33 cellular contexts compared by ENCODE assay signal in the genomic region with DNA sequence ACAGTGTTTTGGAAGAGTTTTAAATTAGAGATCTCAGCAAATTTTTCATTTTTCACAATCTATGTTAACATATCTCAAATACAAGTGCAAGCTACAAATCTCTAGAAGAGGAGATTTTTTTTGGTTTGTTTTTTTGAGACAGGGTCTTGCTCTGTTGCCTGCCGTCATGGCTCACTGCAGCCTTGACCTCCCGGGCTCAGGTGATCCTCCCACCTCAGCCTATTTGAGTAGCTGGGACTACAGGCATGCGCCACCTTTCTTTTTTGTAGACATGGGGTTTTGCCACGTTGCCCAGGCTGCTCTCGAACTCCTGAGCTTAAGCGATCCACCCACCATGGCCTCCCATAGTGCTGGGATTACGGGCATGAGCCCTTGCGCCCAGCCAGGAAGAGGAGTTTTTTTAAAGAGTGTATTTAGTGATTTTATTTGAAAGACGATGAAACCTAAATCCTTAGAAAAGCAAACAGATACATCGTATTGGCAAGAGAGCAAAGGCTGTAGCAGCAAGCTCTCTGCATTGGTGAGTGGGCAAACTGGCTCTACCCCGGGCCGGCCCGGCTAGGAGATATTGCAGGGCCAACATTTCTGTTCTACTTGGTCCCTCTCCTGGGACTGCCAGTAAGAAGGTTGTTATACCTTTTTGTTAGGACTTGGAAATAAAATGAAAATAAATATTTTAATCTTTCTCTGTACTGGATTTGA.
"Had no signal": no experiment of that assay in that cellular context is flagged by ENCODE, and none has a peak within 500 bp of the region (broad histone marks: within the 10 kb centered on the region; RNA-seq: fewer than 3 reads in every experiment).

No MANE protein-coding gene starts in this region.

- H3K9me3 ChIP-seq: adrenal gland, Peyer's patch had no signal

- H3K27ac ChIP-seq: adrenal gland, Peyer's patch had no signal

- H3K4me1 Mint-ChIP-seq: activated CD4-positive, alpha-beta T cell treated with anti-CD3 and anti-CD28 coated beads for 36 hours; activated CD4-positive, alpha-beta T cell treated with anti-CD3 and anti-CD28 coated beads, Interleukin-2, amount 10 ng/mL, durations not matched to agents 7 days and 5 days; activated T-helper 17 cell treated with anti-CD3 and anti-CD28 coated beads, Interleukin-2, amount 50 U/mL, for 72 hours had no signal

- H3K27me3 Mint-ChIP-seq: activated CD4-positive, alpha-beta T cell treated with anti-CD3 and anti-CD28 coated beads for 36 hours; activated CD4-positive, alpha-beta T cell treated with anti-CD3 and anti-CD28 coated beads, Interleukin-2, amount 10 ng/mL, durations not matched to agents 7 days and 5 days; activated T-helper 17 cell treated with anti-CD3 and anti-CD28 coated beads, Interleukin-2, amount 50 U/mL, for 72 hours; brain had no signal

- H3K27ac Mint-ChIP-seq: activated CD4-positive, alpha-beta T cell treated with anti-CD3 and anti-CD28 coated beads for 36 hours; activated CD4-positive, alpha-beta T cell treated with anti-CD3 and anti-CD28 coated beads, Interleukin-2, amount 10 ng/mL, durations not matched to agents 7 days and 5 days; activated CD8-positive, alpha-beta T cell treated with anti-CD3 and anti-CD28 coated beads, Interleukin-2, amount 10 ng/mL, durations not matched to agents 7 days and 5 days; activated naive CD4-positive, alpha-beta T cell treated with anti-CD3 and anti-CD28 coated beads, Interleukin-2, amount 50 U/mL, for 72 hours; activated T-cell treated with anti-CD3 and anti-CD28 coated beads, Interleukin-2, amount 50 U/mL, for 72 hours; activated T-helper 17 cell treated with anti-CD3 and anti-CD28 coated beads, Interleukin-2, amount 50 U/mL, for 72 hours had no signal

- H3K36me3 ChIP-seq: adrenal gland had no signal

- ATAC-seq: activated CD4-positive, alpha-beta T cell treated with anti-CD3 and anti-CD28 coated beads for 36 hours; activated CD4-positive, CD25-positive, alpha-beta regulatory T cell treated with anti-CD3 and anti-CD28 coated beads, Interleukin-2, amount 50 U/mL, for 24 hours; activated CD8-positive, alpha-beta T cell treated with anti-CD3 and anti-CD28 coated beads, Interleukin-2, amount 10 ng/mL, durations not matched to agents 7 days and 5 days; activated naive CD4-positive, alpha-beta T cell treated with anti-CD3 and anti-CD28 coated beads, Interleukin-2, amount 50 U/mL, for 72 hours; activated T-cell treated with anti-CD3 and anti-CD28 coated beads, Interleukin-2, amount 50 U/mL, for 72 hours; activated T-helper 17 cell treated with anti-CD3 and anti-CD28 coated beads, Interleukin-2, amount 50 U/mL, for 72 hours; K562 had no signal

- H3K4me3 ChIP-seq: adrenal gland, K562, Peyer's patch had no signal

- H3K27me3 ChIP-seq: adrenal gland, Peyer's patch had no signal

- DNase-seq: activated CD4-positive, alpha-beta T cell treated with anti-CD3 and anti-CD28 coated beads for 36 hours; activated CD4-positive, alpha-beta T cell treated with anti-CD3 and anti-CD28 coated beads, Interleukin-2, amount 10 ng/mL, durations not matched to agents 7 days and 5 days; activated CD4-positive, alpha-beta T cell treated with anti-CD3 and anti-CD28 coated beads, Interleukin-2, amount 50 U/mL, for 48 hours; activated CD8-positive, alpha-beta memory T cell treated with anti-CD3 and anti-CD28 coated beads, Interleukin-2, amount 50 U/mL, for 48 hours; activated CD8-positive, alpha-beta T cell treated with anti-CD3 and anti-CD28 coated beads, Interleukin-2, amount 10 ng/mL, durations not matched to agents 7 days and 5 days; activated effector memory CD4-positive, alpha-beta T cell treated with anti-CD3 and anti-CD28 coated beads, Interleukin-2, amount 50 U/mL, for 16 hours; activated naive CD4-positive, alpha-beta T cell treated with Interleukin-2 at 50 U/mL for 16 hours; activated T-cell treated with anti-CD3 and anti-CD28 coated beads, Interleukin-2, amount 50 U/mL, for 72 hours; adrenal gland; anterior cingulate cortex; central memory CD4-positive, alpha-beta T cell; IMR-90; NCI-H1092 treated with DMSO at 0.1 percent for 48 hours; NCI-H1417 treated with DMSO at 0.1 percent for 48 hours; NCI-H187 treated with DMSO at 0.1 percent for 48 hours; NCI-H2081; NCI-H2171 treated with DMSO at 0.1 percent for 48 hours; NCI-H2227 treated with DMSO at 0.1 percent for 48 hours; NCI-H446; NCI-H524; NCI-H69; Peyer's patch; RPMI8226; SHP77 treated with DMSO at 0.1 percent for 48 hours; SW 1271; T-helper 1 cell; T-helper 2 cell; T-helper 9 cell had no signal

- H3K4me3 Mint-ChIP-seq: activated CD4-positive, alpha-beta T cell treated with anti-CD3 and anti-CD28 coated beads for 36 hours; activated CD4-positive, alpha-beta T cell treated with anti-CD3 and anti-CD28 coated beads, Interleukin-2, amount 10 ng/mL, durations not matched to agents 7 days and 5 days; activated CD8-positive, alpha-beta T cell treated with anti-CD3 and anti-CD28 coated beads, Interleukin-2, amount 10 ng/mL, durations not matched to agents 7 days and 5 days; activated T-cell treated with anti-CD3 and anti-CD28 coated beads, Interleukin-2, amount 50 U/mL, for 72 hours; activated T-helper 17 cell treated with anti-CD3 and anti-CD28 coated beads, Interleukin-2, amount 50 U/mL, for 72 hours; brain had no signal

- H3K36me3 Mint-ChIP-seq: activated naive CD4-positive, alpha-beta T cell treated with anti-CD3 and anti-CD28 coated beads, Interleukin-2, amount 50 U/mL, for 72 hours had no signal

- H3K4me1 ChIP-seq: adrenal gland, Peyer's patch had no signal

- H3K9me3 Mint-ChIP-seq: activated CD4-positive, alpha-beta T cell treated with anti-CD3 and anti-CD28 coated beads, Interleukin-2, amount 10 ng/mL, durations not matched to agents 7 days and 5 days; activated naive CD4-positive, alpha-beta T cell treated with anti-CD3 and anti-CD28 coated beads, Interleukin-2, amount 50 U/mL, for 72 hours; activated T-cell treated with anti-CD3 and anti-CD28 coated beads, Interleukin-2, amount 50 U/mL, for 72 hours; activated T-helper 17 cell treated with anti-CD3 and anti-CD28 coated beads, Interleukin-2, amount 50 U/mL, for 72 hours; brain had no signal
